ENCODE assay signal across 23 cellular contexts in the genomic region with DNA sequence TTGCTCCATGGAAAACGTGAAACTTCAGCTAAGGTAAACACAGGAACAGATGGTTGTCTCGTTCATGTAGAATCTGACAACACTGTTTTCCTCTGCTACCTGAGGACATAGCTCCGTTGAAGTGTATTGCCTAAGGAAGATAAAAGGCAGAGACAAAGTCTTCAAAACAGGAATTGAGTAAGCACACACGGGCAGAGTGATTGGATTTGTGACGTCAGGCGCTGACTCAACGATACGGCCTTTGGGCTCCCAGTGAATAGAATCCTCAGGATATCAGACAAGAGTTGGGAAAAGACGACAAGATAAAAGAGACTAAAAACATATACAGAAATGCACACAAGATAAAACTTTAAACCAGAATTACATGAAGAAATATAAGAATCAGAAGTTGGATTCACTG.
DNase-seq lines count a peak whose midpoint lies in the region; ATAC-seq, FAIRE-seq and TF ChIP-seq lines count a peak whose summit lies in the region.
"Had no signal": no experiment of that assay in that cellular context is flagged by ENCODE, and none has a peak within 500 bp of the region (broad histone marks: within the 10 kb centered on the region; RNA-seq: fewer than 3 reads in every experiment).

No MANE protein-coding gene starts in this region.

- no peaks in the 10 kb centered on the region for H3K9me1 ChIP-seq in K562 (ENCODE audit: control insufficient read depth, insufficient read depth, low read length)

- TF ChIP-seq CTCF in DND-41 (IDR thresholded peaks at IDR 0.05; ENCODE audit: borderline replicate concordance, extremely low read depth, low read length, poor library complexity, severe bottlenecking) (no peak), K562 (IDR thresholded peaks at IDR 0.05 in 2 of 3, conservative IDR thresholded peaks at IDR 0.05 in 1 of 3; ENCODE audit: insufficient read depth in 2 of 3, low read depth in 1 of 3, low read length in 3 of 3) (no peak), nephron progenitor cell (IDR thresholded peaks at IDR 0.05) (no peak)

- in situ Hi-C loops in K562 (cut with MboI): no loop called here

- TF ChIP-seq EP300 in K562 (IDR thresholded peaks at IDR 0.05; ENCODE audit: low read length): no peak

- H3K27ac Mint-ChIP-seq in nephron progenitor cell: peak overlapping the region; percentile 62
- H3K27ac Mint-ChIP-seq: activated naive CD8-positive, alpha-beta T cell treated with anti-CD3 and anti-CD28 coated beads for 36 hours; activated T-helper 17 cell treated with anti-CD3 and anti-CD28 coated beads, Interleukin-2, amount 50 U/mL, for 72 hours; memory B cell; stimulated activated effector memory CD8-positive, alpha-beta T cell treated with anti-CD3 and anti-CD28 coated beads, Interleukin-12 subunit alpha, Interleukin-12 subunit beta, amount 100 ng/mL, for 72 hours; T-helper 2 cell treated with Interferon-gamma antibody and Interleukin-4, amounts not matched to agents 5 μg/mL and 100 μg/mL, for 36 hours had no signal

- no TSS peak for BruUV-seq in K562 (replicated peaks; lab: Mats Ljungman, UMichigan)

- H3K9me3 Mint-ChIP-seq in nephron progenitor cell: no peaks in the 10 kb centered on the region

- ATAC-seq in DND-41 (ENCODE audit: insufficient read depth, low read depth): no peak
- no peak for ATAC-seq in K562
- ATAC-seq in GM19467 (IDR thresholded peaks at IDR 0.05; ENCODE audit: unreplicated experiment): no peak
- ATAC-seq: activated T-helper 17 cell treated with anti-CD3 and anti-CD28 coated beads, Interleukin-2, amount 50 U/mL, for 72 hours; heart left ventricle; stimulated activated effector memory CD8-positive, alpha-beta T cell treated with anti-CD3 and anti-CD28 coated beads, Interleukin-12 subunit alpha, Interleukin-12 subunit beta, amount 100 ng/mL, for 72 hours had no signal

- H4K20me1 ChIP-seq in DND-41 (ENCODE audit: insufficient read depth, low read length) (no peaks in the 10 kb centered on the region), K562 (replicated peaks; ENCODE audit: control insufficient read depth, insufficient read depth, low read length) (no peaks in the 10 kb centered on the region)

- TF ChIP-seq POLR2A in K562 (conservative IDR thresholded peaks at IDR 0.05): no peak

- H3K27me3 Mint-ChIP-seq in nephron progenitor cell (ENCODE audit: low read depth, poor library complexity): no peaks in the 10 kb centered on the region
- H3K27me3 Mint-ChIP-seq: activated naive CD8-positive, alpha-beta T cell treated with anti-CD3 and anti-CD28 coated beads for 36 hours; activated T-helper 17 cell treated with anti-CD3 and anti-CD28 coated beads, Interleukin-2, amount 50 U/mL, for 72 hours; memory B cell had no signal

- no peak for TF ChIP-seq RAD21 in K562 (CRISPR knock-in tag; conservative IDR thresholded peaks at IDR 0.05 in 1 of 2, IDR thresholded peaks at IDR 0.05 in 1 of 2)

- H3K4me2 ChIP-seq in DND-41 (ENCODE audit: insufficient read depth, low read length) (no peak overlapping the region), K562 (ENCODE audit: insufficient read depth, low read length) (no peak overlapping the region)
- H3K4me2 ChIP-seq: KMS-11 had no signal

- POLR2A ChIA-PET in K562 (lab: Yijun Ruan, JAX): no interaction called here

- FAIRE-seq in HTR-8/SVneo (lab: Jason Lieb, UNC): peak; percentile 4
- peak; percentile 60 for FAIRE-seq in K562 (lab: Jason Lieb, UNC)
- FAIRE-seq: GM19239 had no signal

- H3K79me2 ChIP-seq in DND-41 (ENCODE audit: insufficient read depth, low read length) (no peaks in the 10 kb centered on the region), K562 (ENCODE audit: control insufficient read depth, insufficient read depth, low read length) (no peaks in the 10 kb centered on the region)

- H3K4me1 ChIP-seq in DND-41 (ENCODE audit: insufficient read depth, low read length): no peaks in the 10 kb centered on the region
- no peaks in the 10 kb centered on the region for H3K4me1 ChIP-seq in K562 (replicated peaks in 1 of 2; ENCODE audit: control insufficient read depth in 2 of 2, insufficient read depth in 2 of 2, low read length in 2 of 2)
- H3K4me1 ChIP-seq: heart left ventricle, vagina had no signal

- no peaks in the 10 kb centered on the region for H3K36me3 Mint-ChIP-seq in nephron progenitor cell (ENCODE audit: low read depth)
- H3K36me3 Mint-ChIP-seq: activated naive CD8-positive, alpha-beta T cell treated with anti-CD3 and anti-CD28 coated beads for 36 hours; memory B cell; stimulated activated effector memory CD8-positive, alpha-beta T cell treated with anti-CD3 and anti-CD28 coated beads, Interleukin-12 subunit alpha, Interleukin-12 subunit beta, amount 100 ng/mL, for 72 hours had no signal

- H3K4me3 ChIP-seq in DND-41 (ENCODE audit: low read depth in 1 of 2, low read length in 2 of 2): no peak overlapping the region
- H3K4me3 ChIP-seq in K562: no peak overlapping the region
- H3K4me3 ChIP-seq: dorsolateral prefrontal cortex, heart left ventricle, vagina had no signal

- H3K9me3 ChIP-seq in DND-41 (ENCODE audit: insufficient read depth, low read length, severe bottlenecking) (no peaks in the 10 kb centered on the region), K562 (replicated peaks; ENCODE audit: control insufficient read depth, insufficient read depth, low read depth, low read length) (no peaks in the 10 kb centered on the region)
- H3K9me3 ChIP-seq: vagina had no signal

- CTCF ChIA-PET in K562 (lab: Yijun Ruan, JAX; ENCODE audit: low intra/inter-chr PET ratio): no interaction called here

- H3K9ac ChIP-seq in DND-41 (ENCODE audit: low read depth, low read length) (no peak overlapping the region), K562 (ENCODE audit: insufficient read depth in 1 of 2, low read depth in 2 of 2, low read length in 2 of 2) (no peak overlapping the region)
- H3K9ac ChIP-seq: KMS-11 had no signal

- H2AFZ ChIP-seq in DND-41 (ENCODE audit: low read depth, low read length) (peak overlapping the region; percentile 25; the same call in 1 of the 2 replicates), K562 (ENCODE audit: low read depth, low read length) (no peak overlapping the region)

- peaks cover 7% of the 10 kb centered on the region for H3K4me1 Mint-ChIP-seq in nephron progenitor cell
- H3K4me1 Mint-ChIP-seq: activated naive CD8-positive, alpha-beta T cell treated with anti-CD3 and anti-CD28 coated beads for 36 hours; activated T-helper 17 cell treated with anti-CD3 and anti-CD28 coated beads, Interleukin-2, amount 50 U/mL, for 72 hours; memory B cell; stimulated activated effector memory CD8-positive, alpha-beta T cell treated with anti-CD3 and anti-CD28 coated beads, Interleukin-12 subunit alpha, Interleukin-12 subunit beta, amount 100 ng/mL, for 72 hours had no signal

- H3K27ac ChIP-seq in DND-41 (ENCODE audit: low read length) (no peak overlapping the region), K562 (ENCODE audit: extremely low read depth, low read depth, low read length) (no peak overlapping the region)
- H3K27ac ChIP-seq: C4-2B, dorsolateral prefrontal cortex, heart left ventricle, KMS-11, vagina had no signal

- H3K27me3 ChIP-seq in DND-41 (ENCODE audit: insufficient read depth, low read length, poor library complexity): no peaks in the 10 kb centered on the region
- no peaks in the 10 kb centered on the region for H3K27me3 ChIP-seq in K562 (ENCODE audit: control insufficient read depth in 2 of 2, insufficient read depth in 2 of 2, low read length in 2 of 2)
- H3K27me3 ChIP-seq: dorsolateral prefrontal cortex, heart left ventricle, vagina had no signal

- H3K36me3 ChIP-seq in DND-41 (ENCODE audit: insufficient read depth, low read length): no peaks in the 10 kb centered on the region
- peaks cover 2% of the 10 kb centered on the region; the same call in 2 of the 3 replicates for H3K36me3 ChIP-seq in K562 (ENCODE audit: control insufficient read depth, insufficient read depth, low read length)
- H3K36me3 ChIP-seq: heart left ventricle, vagina had no signal

- intact Hi-C loops in K562 (cut with micrococcal nuclease): no loop called here

- H3K4me3 Mint-ChIP-seq in nephron progenitor cell: no peak overlapping the region
- H3K4me3 Mint-ChIP-seq: activated naive CD8-positive, alpha-beta T cell treated with anti-CD3 and anti-CD28 coated beads for 36 hours; activated T-helper 17 cell treated with anti-CD3 and anti-CD28 coated beads, Interleukin-2, amount 50 U/mL, for 72 hours; memory B cell; stimulated activated effector memory CD8-positive, alpha-beta T cell treated with anti-CD3 and anti-CD28 coated beads, Interleukin-12 subunit alpha, Interleukin-12 subunit beta, amount 100 ng/mL, for 72 hours; T-helper 2 cell treated with Interferon-gamma antibody and Interleukin-4, amounts not matched to agents 5 μg/mL and 100 μg/mL, for 36 hours had no signal

- DNase-seq in DND-41 (no peak), HTR-8/SVneo (ENCODE audit: insufficient read length, low spot score) (no peak), K562 (ENCODE audit: extremely low read depth in 1 of 4, low spot score in 3 of 4) (peak in 1 of 4 experiments; percentile 10), nephron progenitor cell (no peak)
- no peak for DNase-seq in activated CD8-positive, alpha-beta memory T cell treated with anti-CD3 and anti-CD28 coated beads, Interleukin-2, amount 50 U/mL, for 4 hours
- no peak for DNase-seq in activated effector memory CD4-positive, alpha-beta T cell treated with Interleukin-2 at 50 U/mL for 16 hours
- DNase-seq: activated CD8-positive, alpha-beta memory T cell treated with anti-CD3 and anti-CD28 coated beads, Interleukin-2, amount 50 U/mL, for 48 hours; activated naive CD8-positive, alpha-beta T cell treated with anti-CD3 and anti-CD28 coated beads for 36 hours; Calu3; dorsolateral prefrontal cortex; EL; heart left ventricle; NCI-H1436 treated with DMSO at 0.1 percent for 48 hours; stimulated activated CD4-positive, alpha-beta T cell treated with anti-CD3 and anti-CD28 coated beads, Interleukin-2, amount 100 ng/mL, for 48 hours had no signal

- WGBS in K562 (ENCODE audit: insufficient coverage, low coverage, missing lambda C conversion rate): 44% methylated on average over 9 of the region's 9 CpGs

TF ChIP-seq in K562, 482 proteins besides CTCF, POLR2A, EP300 and RAD21:
- TF ChIP-seq ZNF316 (IDR thresholded peaks at IDR 0.05) (0 out of 2 replicates have a peak, but pooled peaks have one; percentile 18), SLC30A9 (CRISPR knock-in tag; IDR thresholded peaks at IDR 0.05) (no peak)
